8 cellular contexts compared by ENCODE assay signal in the genomic region with DNA sequence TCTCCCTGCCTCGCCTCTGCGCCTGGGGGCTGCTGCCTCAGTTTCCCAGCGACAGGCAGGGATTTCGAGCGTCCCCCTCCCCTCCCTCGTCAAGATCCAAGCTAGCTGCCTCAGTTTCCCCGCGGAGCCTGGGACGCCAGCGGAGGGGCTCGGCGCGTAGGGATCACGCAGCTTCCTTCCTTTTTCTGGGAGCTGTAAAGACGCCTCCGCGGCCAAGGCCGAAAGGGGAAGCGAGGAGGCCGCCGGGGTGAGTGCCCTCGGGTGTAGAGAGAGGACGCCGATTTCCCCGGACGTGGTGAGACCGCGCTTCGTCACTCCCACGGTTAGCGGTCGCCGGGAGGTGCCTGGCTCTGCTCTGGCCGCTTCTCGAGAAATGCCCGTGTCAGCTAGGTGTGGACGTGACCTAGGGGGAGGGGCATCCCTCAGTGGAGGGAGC. TPM values are rescaled to one million over a fixed set of nuclear protein-coding genes. Genes with fewer than 3 reads are reported as not detected.
DNase-seq lines count a peak whose midpoint lies in the region; ATAC-seq and TF ChIP-seq lines count a peak whose summit lies in the region.

No MANE protein-coding gene starts in this region.

- no peaks in the 10 kb centered on the region for H4K20me1 ChIP-seq in OCI-LY1 (ENCODE audit: insufficient read depth, low read length)

- intact Hi-C loops in Right ventricle myocardium superior (cut with DNase I) (no loop called here), psoas muscle (cut with DNase I) (loop anchor here in 1 of 2 donors (5.0 kb wide), 1 partner anchor 62 kb away; a partner anchor contains a TSS)

- TF ChIP-seq CTCF in C4-2B (conservative IDR thresholded peaks at IDR 0.05) (no peak), OCI-LY1 (IDR thresholded peaks at IDR 0.05; ENCODE audit: low read length) (no peak), psoas muscle (IDR thresholded peaks at IDR 0.05) (no peak)

- peak overlapping the region; percentile 73 for H3K27ac ChIP-seq in C4-2B
- peak overlapping the region; percentile 58 for H3K27ac ChIP-seq in OCI-LY1 (ENCODE audit: low read depth, low read length, poor library complexity, severe bottlenecking)
- peak overlapping the region; percentile 72 for H3K27ac ChIP-seq in psoas muscle

- no peaks in the 10 kb centered on the region for H3K79me2 ChIP-seq in OCI-LY1 (ENCODE audit: insufficient read depth, low read length)

- DNase-seq in activated T-helper 9 cell treated with anti-CD3 and anti-CD28 coated beads, Interleukin-2, amount 50 U/mL, for 16 hours (ENCODE audit: low read depth): peak; percentile 58
- DNase-seq in Right ventricle myocardium superior: peak; percentile 89
- DNase-seq in psoas muscle: peak; percentile 69 to 84
- no peak for DNase-seq in islet precursor cell

- H3K36me3 ChIP-seq in OCI-LY1 (ENCODE audit: insufficient read depth, low read length) (no peaks in the 10 kb centered on the region), psoas muscle (ENCODE audit: insufficient read depth in 1 of 2, low read depth in 1 of 2) (peaks cover 0 to 5% of the 10 kb centered on the region in 2 donors)

- peak; percentile 38 for ATAC-seq in GM21825 (IDR thresholded peaks at IDR 0.05; ENCODE audit: unreplicated experiment)
- peak; percentile 73 for ATAC-seq in Right ventricle myocardium superior (ENCODE audit: poor library complexity)
- peak; percentile 55 to 66 (median 58) for ATAC-seq in psoas muscle
- no peak for ATAC-seq in GM18861 (IDR thresholded peaks at IDR 0.05; ENCODE audit: unreplicated experiment)

- H3K4me1 ChIP-seq in OCI-LY1 (ENCODE audit: insufficient read depth, low read length, severe bottlenecking): peaks cover 24% of the 10 kb centered on the region
- peaks cover 16% of the 10 kb centered on the region for H3K4me1 ChIP-seq in psoas muscle

- H3K27me3 ChIP-seq in OCI-LY1 (ENCODE audit: insufficient read depth, low read length): no peaks in the 10 kb centered on the region
- peaks cover 0 to 22% (median 1%) of the 10 kb centered on the region in 3 donors for H3K27me3 ChIP-seq in psoas muscle (ENCODE audit: insufficient read depth in 3 of 3, low read length in 2 of 3)

- H3K4me2 ChIP-seq in OCI-LY1 (ENCODE audit: low read length): peak overlapping the region; percentile 74

- no peak overlapping the region for H2AFZ ChIP-seq in OCI-LY1 (ENCODE audit: low read length)

- H3K4me3 ChIP-seq in OCI-LY1 (ENCODE audit: low read depth, low read length, poor library complexity, severe bottlenecking): peak overlapping the region; percentile 58
- peak overlapping the region; percentile 66 for H3K4me3 ChIP-seq in psoas muscle

- no peaks in the 10 kb centered on the region for H3F3A ChIP-seq in OCI-LY1 (ENCODE audit: insufficient read depth, low read length)

- peak overlapping the region; percentile 40 for H3K9ac ChIP-seq in OCI-LY1 (ENCODE audit: low read length)

- no peaks in the 10 kb centered on the region for H3K9me3 ChIP-seq in OCI-LY1 (ENCODE audit: low read length)
- no peaks in the 10 kb centered on the region for H3K9me3 ChIP-seq in psoas muscle

- 2 to 3% (median 3%) methylated on average over 33 to 37 of the region's 37 CpGs for WGBS in psoas muscle, 3 donors

- no peaks in the 10 kb centered on the region for H3K9me2 ChIP-seq in OCI-LY1 (ENCODE audit: low read depth, low read length)

RNA-seq across cellular contexts. Expression of a gene that starts 0.7 kb away (rescaled TPM):
- total RNA-seq in Right ventricle myocardium superior: 6.4 TPM
- 1 to 10 TPM; 3.7 to 8.0 (median 6.9) TPM for total RNA-seq in psoas muscle
- 1 to 10 TPM; 2.7 to 7.5 (median 3.3) TPM for polyA plus RNA-seq in psoas muscle

RNA-seq across cellular contexts. Expression of a gene that starts 16.6 kb away (rescaled TPM):
- total RNA-seq in Right ventricle myocardium superior (0.46 TPM), psoas muscle (under 1 TPM in 1 of 4 donors, not detected in 3; 0.47 TPM)
- polyA plus RNA-seq in psoas muscle: under 1 TPM in 2 of 3 donors, not detected in 1; 0.04 to 0.18 TPM

RNA-seq across cellular contexts. Expression of a gene that starts 18.2 kb away (rescaled TPM):
- 72.4 TPM for total RNA-seq in Right ventricle myocardium superior
- 10 to 100 TPM; 54.9 to 94.0 (median 58.9) TPM for total RNA-seq in psoas muscle
- polyA plus RNA-seq in psoas muscle: 100 to 1,000 TPM in 1 of 3 donors, 10 to 100 TPM in 2; 78.1 to 191 (median 79.9) TPM

RNA-seq across cellular contexts. Expression of a gene that starts 19.6 kb away (rescaled TPM):
- total RNA-seq in Right ventricle myocardium superior: 0.11 TPM
- total RNA-seq in psoas muscle: under 1 TPM in 2 of 4 donors, not detected in 2; 0.13 to 0.22 TPM
- under 1 TPM in 2 of 3 donors, not detected in 1; 0.04 TPM for polyA plus RNA-seq in psoas muscle

RNA-seq across cellular contexts. Expression of a gene that starts 39.1 kb away (rescaled TPM):
- total RNA-seq in Right ventricle myocardium superior: 5.9 TPM
- 1 to 10 TPM; 1.1 to 2.0 (median 1.6) TPM for total RNA-seq in psoas muscle
- polyA plus RNA-seq in psoas muscle: under 1 TPM; 0.17 to 0.59 (median 0.36) TPM
